ENCODE assay signal across 27 cellular contexts in genomic region chr9:13269589-13270452, GRCh38. TPM values are rescaled to one million over a fixed set of nuclear protein-coding genes. Genes with fewer than 3 reads are reported as not detected.
DNase-seq lines count a peak whose midpoint lies in the region; TF ChIP-seq lines count a peak whose summit lies in the region.
"Had no signal": no experiment of that assay in that cellular context is flagged by ENCODE, and none has a peak within 500 bp of the region (broad histone marks: within the 10 kb centered on the region; RNA-seq: fewer than 3 reads in every experiment).

No MANE protein-coding gene starts in this region.

- peak overlapping the region; percentile 27 for H3K4me2 ChIP-seq in neural progenitor cell
- H3K4me2 ChIP-seq: hepatocyte had no signal

- H3K9me3 ChIP-seq in neural progenitor cell (ENCODE audit: low read depth): no peaks in the 10 kb centered on the region
- H3K9me3 ChIP-seq: adrenal gland, body of pancreas, mucosa of descending colon had no signal

- TF ChIP-seq CTCF in endothelial cell (IDR thresholded peaks at IDR 0.05; ENCODE audit: unreplicated experiment): no peak
- TF ChIP-seq CTCF in neural progenitor cell (IDR thresholded peaks at IDR 0.05): no peak

- H3K4me3 ChIP-seq in neural progenitor cell: no peak overlapping the region
- H3K4me3 ChIP-seq: adrenal gland, body of pancreas, hepatocyte, lung, mucosa of descending colon had no signal

- no peak overlapping the region for H3K27ac ChIP-seq in neural progenitor cell
- H3K27ac ChIP-seq: adrenal gland, body of pancreas, hepatocyte had no signal

- DNase-seq in DMS79 treated with DMSO at 0.1 percent for 48 hours (lab: John Stamatoyannopoulos, UW): peak; percentile 23
- no peak for DNase-seq in DMS79 (lab: John Stamatoyannopoulos, UW)
- DNase-seq in NCI-H146 (lab: John Stamatoyannopoulos, UW): peak; percentile 68
- no peak for DNase-seq in endothelial cell (ENCODE audit: low spot score)
- DNase-seq in neural progenitor cell (ENCODE audit: low spot score): no peak
- no peak for DNase-seq in activated naive CD4-positive, alpha-beta T cell treated with Interleukin-2 at 50 U/mL for 16 hours
- no peak for DNase-seq in effector CD8-positive, alpha-beta T cell (lab: John Stamatoyannopoulos, UW)
- no peak for DNase-seq in activated CD4-positive, alpha-beta T cell treated with anti-CD3 and anti-CD28 coated beads, Interleukin-2, amount 50 U/mL, for 4 hours
- DNase-seq: 8988T; activated CD8-positive, alpha-beta memory T cell treated with anti-CD3 and anti-CD28 coated beads, Interleukin-2, amount 10 ng/mL, durations not matched to agents 7 days and 5 days; activated naive CD4-positive, alpha-beta T cell treated with anti-CD3 and anti-CD28 coated beads for 36 hours; activated T-cell treated with anti-CD3 and anti-CD28 coated beads, Interleukin-2, amount 50 U/mL, for 48 hours; adrenal gland; body of pancreas; dermis blood vessel endothelial cell; KG1; mucosa of descending colon; natural killer cell; NCI-H2029 treated with DMSO at 0.1 percent for 48 hours; NCI-H524; NK-92 treated with Interleukin-12 subunit alpha and Interleukin-12 subunit beta, amount 100 ng/mL, for 24 hours; stimulated activated CD4-positive, alpha-beta T cell treated with anti-CD3 and anti-CD28 coated beads, Interleukin-15, amount 100 ng/mL, for 24 hours; stimulated activated CD4-positive, alpha-beta T cell treated with anti-CD3 and anti-CD28 coated beads, Interleukin-4, amount 100 ng/mL, for 4 hours; T-helper 17 cell had no signal

- H3K27ac Mint-ChIP-seq in endothelial cell (ENCODE audit: unreplicated experiment): peak overlapping the region; percentile 59
- no peak overlapping the region for H3K27ac Mint-ChIP-seq in neural progenitor cell
- H3K27ac Mint-ChIP-seq: activated CD8-positive, alpha-beta memory T cell treated with anti-CD3 and anti-CD28 coated beads, Interleukin-2, amount 10 ng/mL, durations not matched to agents 7 days and 5 days; activated naive CD4-positive, alpha-beta T cell treated with anti-CD3 and anti-CD28 coated beads for 36 hours; natural killer cell; T-helper 17 cell had no signal

- H3K36me3 ChIP-seq in neural progenitor cell: no peaks in the 10 kb centered on the region
- H3K36me3 ChIP-seq: adrenal gland had no signal

- H3F3A ChIP-seq in neural progenitor cell (ENCODE audit: low read depth): no peaks in the 10 kb centered on the region

- no peak overlapping the region for H3K4me3 Mint-ChIP-seq in endothelial cell (ENCODE audit: unreplicated experiment)
- no peak overlapping the region for H3K4me3 Mint-ChIP-seq in neural progenitor cell
- H3K4me3 Mint-ChIP-seq: activated CD8-positive, alpha-beta memory T cell treated with anti-CD3 and anti-CD28 coated beads, Interleukin-2, amount 10 ng/mL, durations not matched to agents 7 days and 5 days; activated naive CD4-positive, alpha-beta T cell treated with anti-CD3 and anti-CD28 coated beads for 36 hours; central memory CD8-positive, alpha-beta T cell; natural killer cell; T-helper 17 cell had no signal

- H3K9me3 Mint-ChIP-seq in endothelial cell (ENCODE audit: unreplicated experiment): no peaks in the 10 kb centered on the region
- peaks cover 4% of the 10 kb centered on the region for H3K9me3 Mint-ChIP-seq in neural progenitor cell
- H3K9me3 Mint-ChIP-seq: activated naive CD4-positive, alpha-beta T cell treated with anti-CD3 and anti-CD28 coated beads for 36 hours had no signal

- H3K9ac ChIP-seq in neural progenitor cell: no peak overlapping the region

- H3K36me3 Mint-ChIP-seq in endothelial cell (ENCODE audit: low read depth, unreplicated experiment): peaks cover 5% of the 10 kb centered on the region
- peaks cover 27% of the 10 kb centered on the region for H3K36me3 Mint-ChIP-seq in neural progenitor cell
- H3K36me3 Mint-ChIP-seq: activated CD8-positive, alpha-beta memory T cell treated with anti-CD3 and anti-CD28 coated beads, Interleukin-2, amount 10 ng/mL, durations not matched to agents 7 days and 5 days; natural killer cell had no signal

- H3K79me2 ChIP-seq in neural progenitor cell (ENCODE audit: low read depth): peaks cover 98% of the 10 kb centered on the region

- H4K20me1 ChIP-seq in neural progenitor cell (ENCODE audit: low read depth): peaks cover 53% of the 10 kb centered on the region

- peaks cover 41% of the 10 kb centered on the region for H3K4me1 ChIP-seq in neural progenitor cell
- H3K4me1 ChIP-seq: body of pancreas had no signal

- H3K27me3 Mint-ChIP-seq in endothelial cell (ENCODE audit: unreplicated experiment): no peaks in the 10 kb centered on the region
- H3K27me3 Mint-ChIP-seq in neural progenitor cell (ENCODE audit: insufficient read depth, low read depth): no peaks in the 10 kb centered on the region
- H3K27me3 Mint-ChIP-seq: activated CD8-positive, alpha-beta memory T cell treated with anti-CD3 and anti-CD28 coated beads, Interleukin-2, amount 10 ng/mL, durations not matched to agents 7 days and 5 days; central memory CD8-positive, alpha-beta T cell; T-helper 17 cell had no signal

- H3K27me3 ChIP-seq in neural progenitor cell: no peaks in the 10 kb centered on the region
- H3K27me3 ChIP-seq: adrenal gland, body of pancreas, hepatocyte had no signal

- H3K4me1 Mint-ChIP-seq in endothelial cell (ENCODE audit: unreplicated experiment) (peaks cover 66% of the 10 kb centered on the region), neural progenitor cell (peaks cover 34% of the 10 kb centered on the region)
- H3K4me1 Mint-ChIP-seq: activated CD8-positive, alpha-beta memory T cell treated with anti-CD3 and anti-CD28 coated beads, Interleukin-2, amount 10 ng/mL, durations not matched to agents 7 days and 5 days; central memory CD8-positive, alpha-beta T cell; natural killer cell; T-helper 17 cell had no signal

- no peak overlapping the region for H2AFZ ChIP-seq in neural progenitor cell (replicated peaks)
- H2AFZ ChIP-seq: hepatocyte had no signal

RNA-seq across cellular contexts. Expression of gene MPDZ, which starts 9.7 kb away (rescaled TPM):
- 97.0 TPM for total RNA-seq in endothelial cell (ENCODE audit: unreplicated experiment)
- 64.1 and 88.3 TPM in 2 replicates for total RNA-seq in neural progenitor cell (ENCODE audit: low replicate concordance)
- total RNA-seq: activated CD8-positive, alpha-beta memory T cell treated with anti-CD3 and anti-CD28 coated beads, Interleukin-2, amount 10 ng/mL, durations not matched to agents 7 days and 5 days; activated naive CD4-positive, alpha-beta T cell treated with anti-CD3 and anti-CD28 coated beads for 36 hours; natural killer cell had no signal

Comparison
In these comparisons a context has a peak if more than half of its experiments do, and no peak if none do; other contexts are left out.
1. DNase-seq: peak in DMS79 treated with DMSO at 0.1 percent for 48 hours (single experiment) and NCI-H146 (single experiment); none in DMS79 (single experiment), endothelial cell (single experiment), neural progenitor cell (single experiment), activated naive CD4-positive, alpha-beta T cell treated with Interleukin-2 at 50 U/mL for 16 hours (single experiment), effector CD8-positive, alpha-beta T cell (single experiment) and activated CD4-positive, alpha-beta T cell treated with anti-CD3 and anti-CD28 coated beads, Interleukin-2, amount 50 U/mL, for 4 hours (0 of 2).